8 cellular contexts compared by ENCODE assay signal in the genomic region with DNA sequence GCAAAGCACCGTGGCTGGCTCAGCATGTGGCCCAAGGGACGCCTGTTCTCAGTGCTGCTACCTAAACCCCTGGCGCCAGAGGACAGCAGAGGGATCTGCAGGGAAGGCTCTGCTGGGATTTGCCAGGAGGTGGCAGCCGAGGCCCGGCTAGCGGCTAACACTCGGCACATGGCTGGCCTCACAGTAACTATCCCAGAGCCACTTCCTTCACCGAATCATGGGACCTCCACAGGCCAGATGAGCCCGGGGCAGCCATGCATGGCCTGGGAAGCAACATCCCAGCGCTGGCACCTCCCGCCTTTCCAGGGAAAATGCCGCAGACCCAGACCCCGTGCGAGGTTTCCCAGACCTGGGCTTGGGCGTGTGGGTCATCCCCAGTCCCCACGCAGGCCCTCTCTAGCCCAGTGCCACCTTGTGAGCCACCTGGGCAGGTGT. TPM values are rescaled to one million over a fixed set of nuclear protein-coding genes. Genes with fewer than 3 reads are reported as not detected.
DNase-seq lines count a peak whose midpoint lies in the region; ATAC-seq and TF ChIP-seq lines count a peak whose summit lies in the region.

No MANE protein-coding gene starts in this region.

- DNase-seq in ELR (ENCODE audit: low read depth) (peak; percentile 79), H4 (ENCODE audit: low spot score) (peak; percentile 84), NCI-H1048 (lab: John Stamatoyannopoulos, UW) (peak; percentile 23), dedifferentiated amniotic fluid mesenchymal stem cell (ENCODE audit: extremely low spot score) (peak; percentile 75)
- peak; percentile 84 for DNase-seq in activated CD4-positive, alpha-beta T cell treated with anti-CD3 and anti-CD28 coated beads for 48 hours
- peak; percentile 27 to 72 (median 51) for DNase-seq in stimulated activated CD4-positive, alpha-beta T cell treated with anti-CD3 and anti-CD28 coated beads, TNF-alpha, amount 100 ng/mL, for 24 hours (ENCODE audit: low read depth in 3 of 3)

- TF ChIP-seq RAD21 in liver (IDR thresholded peaks at IDR 0.05) = peak; percentile 95 to 98

- WGBS in liver = 40% methylated on average over 16 of the region's 16 CpGs

- TF ChIP-seq CTCF in liver (IDR thresholded peaks at IDR 0.05; ENCODE audit: low read depth, low read length, missing input control) = peak; percentile 97

- ATAC-seq in HG02884 (IDR thresholded peaks at IDR 0.05; ENCODE audit: unreplicated experiment) = no peak

- H3K9ac ChIP-seq in liver (ENCODE audit: low read depth in 1 of 2, low read length in 2 of 2) = no peak overlapping the region

- H3K4me3 ChIP-seq in liver (ENCODE audit: low read depth in 1 of 3, low read length in 3 of 3) = no peak overlapping the region

- no peak overlapping the region for H3K27ac ChIP-seq in liver (ENCODE audit: low read depth in 1 of 2, low read length in 2 of 2)

- no peaks in the 10 kb centered on the region for H3K36me3 ChIP-seq in liver (ENCODE audit: control insufficient read depth in 4 of 4, insufficient read depth in 3 of 4, low read depth in 1 of 4, low read length in 3 of 4)

- H3K4me1 ChIP-seq in liver (ENCODE audit: control insufficient read depth in 4 of 4, insufficient read depth in 4 of 4, low read length in 3 of 4) = peaks cover 0 to 2% (median 0%) of the 10 kb centered on the region in 4 donors

- no peaks in the 10 kb centered on the region for H3K9me3 ChIP-seq in liver (ENCODE audit: control insufficient read depth in 4 of 4, low read length in 3 of 4)

- H3K27me3 ChIP-seq in liver (ENCODE audit: control insufficient read depth in 4 of 4, insufficient read depth in 4 of 4, low read length in 3 of 4) = no peaks in the 10 kb centered on the region

TF ChIP-seq in liver, 16 proteins besides CTCF, POLR2A, EP300 and RAD21:
- TF ChIP-seq JUND (IDR thresholded peaks at IDR 0.05) (no peak), TAF1 (conservative IDR thresholded peaks at IDR 0.05) (no peak), EGR1 (IDR thresholded peaks at IDR 0.05; ENCODE audit: low read depth in 2 of 2) (no peak), SP1 (IDR thresholded peaks at IDR 0.05) (no peak), HNF4G (IDR thresholded peaks at IDR 0.05) (no peak), YY1 (IDR thresholded peaks at IDR 0.05) (no peak), FOXA2 (IDR thresholded peaks at IDR 0.05) (no peak), GABPA (IDR thresholded peaks at IDR 0.05 in 1 of 2, conservative IDR thresholded peaks at IDR 0.05 in 1 of 2) (no peak), RXRA (IDR thresholded peaks at IDR 0.05) (no peak), FOXA1 (IDR thresholded peaks at IDR 0.05) (no peak), NR2F2 (IDR thresholded peaks at IDR 0.05) (no peak), HNF4A (conservative IDR thresholded peaks at IDR 0.05) (no peak)
- TF ChIP-seq, protein P1, sequence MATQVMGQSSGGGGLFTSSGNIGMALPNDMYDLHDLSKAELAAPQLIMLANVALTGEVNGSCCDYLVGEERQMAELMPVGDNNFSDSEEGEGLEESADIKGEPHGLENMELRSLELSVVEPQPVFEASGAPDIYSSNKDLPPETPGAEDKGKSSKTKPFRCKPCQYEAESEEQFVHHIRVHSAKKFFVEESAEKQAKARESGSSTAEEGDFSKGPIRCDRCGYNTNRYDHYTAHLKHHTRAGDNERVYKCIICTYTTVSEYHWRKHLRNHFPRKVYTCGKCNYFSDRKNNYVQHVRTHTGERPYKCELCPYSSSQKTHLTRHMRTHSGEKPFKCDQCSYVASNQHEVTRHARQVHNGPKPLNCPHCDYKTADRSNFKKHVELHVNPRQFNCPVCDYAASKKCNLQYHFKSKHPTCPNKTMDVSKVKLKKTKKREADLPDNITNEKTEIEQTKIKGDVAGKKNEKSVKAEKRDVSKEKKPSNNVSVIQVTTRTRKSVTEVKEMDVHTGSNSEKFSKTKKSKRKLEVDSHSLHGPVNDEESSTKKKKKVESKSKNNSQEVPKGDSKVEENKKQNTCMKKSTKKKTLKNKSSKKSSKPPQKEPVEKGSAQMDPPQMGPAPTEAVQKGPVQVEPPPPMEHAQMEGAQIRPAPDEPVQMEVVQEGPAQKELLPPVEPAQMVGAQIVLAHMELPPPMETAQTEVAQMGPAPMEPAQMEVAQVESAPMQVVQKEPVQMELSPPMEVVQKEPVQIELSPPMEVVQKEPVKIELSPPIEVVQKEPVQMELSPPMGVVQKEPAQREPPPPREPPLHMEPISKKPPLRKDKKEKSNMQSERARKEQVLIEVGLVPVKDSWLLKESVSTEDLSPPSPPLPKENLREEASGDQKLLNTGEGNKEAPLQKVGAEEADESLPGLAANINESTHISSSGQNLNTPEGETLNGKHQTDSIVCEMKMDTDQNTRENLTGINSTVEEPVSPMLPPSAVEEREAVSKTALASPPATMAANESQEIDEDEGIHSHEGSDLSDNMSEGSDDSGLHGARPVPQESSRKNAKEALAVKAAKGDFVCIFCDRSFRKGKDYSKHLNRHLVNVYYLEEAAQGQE (IDR thresholded peaks at IDR 0.05) = no peak
- TF ChIP-seq, protein P2, sequence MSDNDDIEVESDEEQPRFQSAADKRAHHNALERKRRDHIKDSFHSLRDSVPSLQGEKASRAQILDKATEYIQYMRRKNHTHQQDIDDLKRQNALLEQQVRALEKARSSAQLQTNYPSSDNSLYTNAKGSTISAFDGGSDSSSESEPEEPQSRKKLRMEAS (IDR thresholded peaks at IDR 0.05) = no peak
- TF ChIP-seq, protein P3, sequence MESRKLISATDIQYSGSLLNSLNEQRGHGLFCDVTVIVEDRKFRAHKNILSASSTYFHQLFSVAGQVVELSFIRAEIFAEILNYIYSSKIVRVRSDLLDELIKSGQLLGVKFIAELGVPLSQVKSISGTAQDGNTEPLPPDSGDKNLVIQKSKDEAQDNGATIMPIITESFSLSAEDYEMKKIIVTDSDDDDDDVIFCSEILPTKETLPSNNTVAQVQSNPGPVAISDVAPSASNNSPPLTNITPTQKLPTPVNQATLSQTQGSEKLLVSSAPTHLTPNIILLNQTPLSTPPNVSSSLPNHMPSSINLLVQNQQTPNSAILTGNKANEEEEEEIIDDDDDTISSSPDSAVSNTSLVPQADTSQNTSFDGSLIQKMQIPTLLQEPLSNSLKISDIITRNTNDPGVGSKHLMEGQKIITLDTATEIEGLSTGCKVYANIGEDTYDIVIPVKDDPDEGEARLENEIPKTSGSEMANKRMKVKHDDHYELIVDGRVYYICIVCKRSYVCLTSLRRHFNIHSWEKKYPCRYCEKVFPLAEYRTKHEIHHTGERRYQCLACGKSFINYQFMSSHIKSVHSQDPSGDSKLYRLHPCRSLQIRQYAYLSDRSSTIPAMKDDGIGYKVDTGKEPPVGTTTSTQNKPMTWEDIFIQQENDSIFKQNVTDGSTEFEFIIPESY (IDR thresholded peaks at IDR 0.05) = no peak
- TF ChIP-seq, protein P4, sequence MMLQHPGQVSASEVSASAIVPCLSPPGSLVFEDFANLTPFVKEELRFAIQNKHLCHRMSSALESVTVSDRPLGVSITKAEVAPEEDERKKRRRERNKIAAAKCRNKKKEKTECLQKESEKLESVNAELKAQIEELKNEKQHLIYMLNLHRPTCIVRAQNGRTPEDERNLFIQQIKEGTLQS (IDR thresholded peaks at IDR 0.05) = no peak

RNA-seq across cellular contexts. Expression of a gene that starts 36.4 kb away (rescaled TPM):
- 18.0 and 19.6 TPM in 2 replicates for total RNA-seq in H4 (2014; rRNA removed; shearing (Covaris generic))
- total RNA-seq in liver = 1 to 10 TPM in 1 of 2 donors, under 1 TPM in 1; 0.23 to 2.2 TPM
- under 1 TPM; 0.19 to 0.28 TPM for polyA plus RNA-seq in liver

Comparison
In these comparisons a context has a peak if more than half of its experiments do, and no peak if none do; other contexts are left out.
1. DNase-seq: peak in every context shown above with its lines; median percentile 84 in H4; 84 in activated CD4-positive, alpha-beta T cell treated with anti-CD3 and anti-CD28 coated beads for 48 hours; 79 in ELR; 75 in dedifferentiated amniotic fluid mesenchymal stem cell; 51 in stimulated activated CD4-positive, alpha-beta T cell treated with anti-CD3 and anti-CD28 coated beads, TNF-alpha, amount 100 ng/mL, for 24 hours; 23 in NCI-H1048.